ENCODE assay signal across 1 cellular context in genomic region chr9:71741841-71742648, GRCh38.
TF ChIP-seq lines count a peak whose summit lies in the region.

No MANE protein-coding gene starts in this region.

TF ChIP-seq in HepG2, 621 proteins besides CTCF, POLR2A, EP300 and RAD21 (continued from another document and continues in another):
- no peak for TF ChIP-seq MLXIP (CRISPR knock-in tag; IDR thresholded peaks at IDR 0.05; ENCODE audit: borderline replicate concordance)
- TF ChIP-seq, protein P1, sequence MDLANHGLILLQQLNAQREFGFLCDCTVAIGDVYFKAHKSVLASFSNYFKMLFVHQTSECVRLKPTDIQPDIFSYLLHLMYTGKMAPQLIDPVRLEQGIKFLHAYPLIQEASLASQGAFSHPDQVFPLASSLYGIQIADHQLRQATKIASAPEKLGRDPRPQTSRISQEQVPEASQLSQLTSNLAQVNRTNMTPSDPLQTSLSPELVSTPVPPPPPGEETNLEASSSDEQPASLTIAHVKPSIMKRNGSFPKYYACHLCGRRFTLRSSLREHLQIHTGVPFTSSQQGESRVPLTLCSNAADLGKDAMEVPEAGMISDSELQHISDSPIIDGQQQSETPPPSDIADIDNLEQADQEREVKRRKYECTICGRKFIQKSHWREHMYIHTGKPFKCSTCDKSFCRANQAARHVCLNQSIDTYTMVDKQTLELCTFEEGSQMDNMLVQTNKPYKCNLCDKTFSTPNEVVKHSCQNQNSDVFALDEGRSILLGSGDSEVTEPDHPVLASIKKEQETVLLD (CRISPR knock-in tag; IDR thresholded peaks at IDR 0.05; ENCODE audit: low read depth), result no peak
- no peak for TF ChIP-seq THYN1 (CRISPR knock-in tag; IDR thresholded peaks at IDR 0.05; ENCODE audit: borderline replicate concordance, low read depth)
- TF ChIP-seq, protein P2, sequence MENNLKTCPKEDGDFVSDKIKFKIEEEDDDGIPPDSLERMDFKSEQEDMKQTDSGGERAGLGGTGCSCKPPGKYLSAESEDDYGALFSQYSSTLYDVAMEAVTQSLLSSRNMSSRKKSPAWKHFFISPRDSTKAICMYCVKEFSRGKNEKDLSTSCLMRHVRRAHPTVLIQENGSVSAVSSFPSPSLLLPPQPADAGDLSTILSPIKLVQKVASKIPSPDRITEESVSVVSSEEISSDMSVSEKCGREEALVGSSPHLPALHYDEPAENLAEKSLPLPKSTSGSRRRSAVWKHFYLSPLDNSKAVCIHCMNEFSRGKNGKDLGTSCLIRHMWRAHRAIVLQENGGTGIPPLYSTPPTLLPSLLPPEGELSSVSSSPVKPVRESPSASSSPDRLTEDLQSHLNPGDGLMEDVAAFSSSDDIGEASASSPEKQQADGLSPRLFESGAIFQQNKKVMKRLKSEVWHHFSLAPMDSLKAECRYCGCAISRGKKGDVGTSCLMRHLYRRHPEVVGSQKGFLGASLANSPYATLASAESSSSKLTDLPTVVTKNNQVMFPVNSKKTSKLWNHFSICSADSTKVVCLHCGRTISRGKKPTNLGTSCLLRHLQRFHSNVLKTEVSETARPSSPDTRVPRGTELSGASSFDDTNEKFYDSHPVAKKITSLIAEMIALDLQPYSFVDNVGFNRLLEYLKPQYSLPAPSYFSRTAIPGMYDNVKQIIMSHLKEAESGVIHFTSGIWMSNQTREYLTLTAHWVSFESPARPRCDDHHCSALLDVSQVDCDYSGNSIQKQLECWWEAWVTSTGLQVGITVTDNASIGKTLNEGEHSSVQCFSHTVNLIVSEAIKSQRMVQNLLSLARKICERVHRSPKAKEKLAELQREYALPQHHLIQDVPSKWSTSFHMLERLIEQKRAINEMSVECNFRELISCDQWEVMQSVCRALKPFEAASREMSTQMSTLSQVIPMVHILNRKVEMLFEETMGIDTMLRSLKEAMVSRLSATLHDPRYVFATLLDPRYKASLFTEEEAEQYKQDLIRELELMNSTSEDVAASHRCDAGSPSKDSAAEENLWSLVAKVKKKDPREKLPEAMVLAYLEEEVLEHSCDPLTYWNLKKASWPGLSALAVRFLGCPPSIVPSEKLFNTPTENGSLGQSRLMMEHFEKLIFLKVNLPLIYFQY (CRISPR knock-in tag; IDR thresholded peaks at IDR 0.05; ENCODE audit: borderline replicate concordance), result no peak
- TF ChIP-seq ZFAT (CRISPR knock-in tag; conservative IDR thresholded peaks at IDR 0.05), result no peak
- no peak for TF ChIP-seq ZNF883 (CRISPR knock-in tag; IDR thresholded peaks at IDR 0.05; ENCODE audit: not compliant biosample characterization)
- TF ChIP-seq GLI4 (CRISPR knock-in tag; IDR thresholded peaks at IDR 0.05; ENCODE audit: borderline replicate concordance), result no peak
- TF ChIP-seq, protein P3, sequence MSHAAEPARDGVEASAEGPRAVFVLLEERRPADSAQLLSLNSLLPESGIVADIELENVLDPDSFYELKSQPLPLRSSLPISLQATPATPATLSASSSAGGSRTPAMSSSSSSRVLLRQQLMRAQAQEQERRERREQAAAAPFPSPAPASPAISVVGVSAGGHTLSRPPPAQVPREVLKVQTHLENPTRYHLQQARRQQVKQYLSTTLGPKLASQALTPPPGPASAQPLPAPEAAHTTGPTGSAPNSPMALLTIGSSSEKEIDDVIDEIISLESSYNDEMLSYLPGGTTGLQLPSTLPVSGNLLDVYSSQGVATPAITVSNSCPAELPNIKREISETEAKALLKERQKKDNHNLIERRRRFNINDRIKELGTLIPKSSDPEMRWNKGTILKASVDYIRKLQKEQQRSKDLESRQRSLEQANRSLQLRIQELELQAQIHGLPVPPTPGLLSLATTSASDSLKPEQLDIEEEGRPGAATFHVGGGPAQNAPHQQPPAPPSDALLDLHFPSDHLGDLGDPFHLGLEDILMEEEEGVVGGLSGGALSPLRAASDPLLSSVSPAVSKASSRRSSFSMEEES (CRISPR knock-in tag; IDR thresholded peaks at IDR 0.05), result peak; percentile 24; the same call in 1 of the 2 replicates
- no peak for TF ChIP-seq HOXA9 (CRISPR knock-in tag; IDR thresholded peaks at IDR 0.05; ENCODE audit: borderline replicate concordance)
- TF ChIP-seq ZNF580 (CRISPR knock-in tag; IDR thresholded peaks at IDR 0.05; ENCODE audit: borderline replicate concordance, low read depth), result no peak
- no peak for TF ChIP-seq MTF2 (CRISPR knock-in tag; IDR thresholded peaks at IDR 0.05; ENCODE audit: borderline replicate concordance)
- TF ChIP-seq NFIC (IDR thresholded peaks at IDR 0.05; ENCODE audit: low read length), result peak; percentile 90
- TF ChIP-seq ELF3 (CRISPR knock-in tag; IDR thresholded peaks at IDR 0.05), result peak; percentile 66
- TF ChIP-seq, protein P4, sequence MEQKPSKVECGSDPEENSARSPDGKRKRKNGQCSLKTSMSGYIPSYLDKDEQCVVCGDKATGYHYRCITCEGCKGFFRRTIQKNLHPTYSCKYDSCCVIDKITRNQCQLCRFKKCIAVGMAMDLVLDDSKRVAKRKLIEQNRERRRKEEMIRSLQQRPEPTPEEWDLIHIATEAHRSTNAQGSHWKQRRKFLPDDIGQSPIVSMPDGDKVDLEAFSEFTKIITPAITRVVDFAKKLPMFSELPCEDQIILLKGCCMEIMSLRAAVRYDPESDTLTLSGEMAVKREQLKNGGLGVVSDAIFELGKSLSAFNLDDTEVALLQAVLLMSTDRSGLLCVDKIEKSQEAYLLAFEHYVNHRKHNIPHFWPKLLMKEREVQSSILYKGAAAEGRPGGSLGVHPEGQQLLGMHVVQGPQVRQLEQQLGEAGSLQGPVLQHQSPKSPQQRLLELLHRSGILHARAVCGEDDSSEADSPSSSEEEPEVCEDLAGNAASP (CRISPR knock-in tag; IDR thresholded peaks at IDR 0.05; ENCODE audit: borderline replicate concordance), result no peak
- TF ChIP-seq NAIF1 (CRISPR knock-in tag; IDR thresholded peaks at IDR 0.05; ENCODE audit: borderline replicate concordance), result no peak
- TF ChIP-seq, protein P5, sequence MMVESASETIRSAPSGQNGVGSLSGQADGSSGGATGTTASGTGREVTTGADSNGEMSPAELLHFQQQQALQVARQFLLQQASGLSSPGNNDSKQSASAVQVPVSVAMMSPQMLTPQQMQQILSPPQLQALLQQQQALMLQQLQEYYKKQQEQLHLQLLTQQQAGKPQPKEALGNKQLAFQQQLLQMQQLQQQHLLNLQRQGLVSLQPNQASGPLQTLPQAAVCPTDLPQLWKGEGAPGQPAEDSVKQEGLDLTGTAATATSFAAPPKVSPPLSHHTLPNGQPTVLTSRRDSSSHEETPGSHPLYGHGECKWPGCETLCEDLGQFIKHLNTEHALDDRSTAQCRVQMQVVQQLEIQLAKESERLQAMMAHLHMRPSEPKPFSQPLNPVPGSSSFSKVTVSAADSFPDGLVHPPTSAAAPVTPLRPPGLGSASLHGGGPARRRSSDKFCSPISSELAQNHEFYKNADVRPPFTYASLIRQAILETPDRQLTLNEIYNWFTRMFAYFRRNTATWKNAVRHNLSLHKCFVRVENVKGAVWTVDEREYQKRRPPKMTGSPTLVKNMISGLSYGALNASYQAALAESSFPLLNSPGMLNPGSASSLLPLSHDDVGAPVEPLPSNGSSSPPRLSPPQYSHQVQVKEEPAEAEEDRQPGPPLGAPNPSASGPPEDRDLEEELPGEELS (CRISPR knock-in tag; IDR thresholded peaks at IDR 0.05), result peak; percentile 86
- TF ChIP-seq E2F2 (CRISPR knock-in tag; IDR thresholded peaks at IDR 0.05; ENCODE audit: borderline replicate concordance), result no peak
- no peak for TF ChIP-seq RBFOX2 (IDR thresholded peaks at IDR 0.05; ENCODE audit: low read depth, low read length)
- no peak for TF ChIP-seq ZBTB37 (CRISPR knock-in tag; IDR thresholded peaks at IDR 0.05)
- TF ChIP-seq, protein P6, sequence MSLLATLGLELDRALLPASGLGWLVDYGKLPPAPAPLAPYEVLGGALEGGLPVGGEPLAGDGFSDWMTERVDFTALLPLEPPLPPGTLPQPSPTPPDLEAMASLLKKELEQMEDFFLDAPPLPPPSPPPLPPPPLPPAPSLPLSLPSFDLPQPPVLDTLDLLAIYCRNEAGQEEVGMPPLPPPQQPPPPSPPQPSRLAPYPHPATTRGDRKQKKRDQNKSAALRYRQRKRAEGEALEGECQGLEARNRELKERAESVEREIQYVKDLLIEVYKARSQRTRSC (CRISPR knock-in tag; IDR thresholded peaks at IDR 0.05; ENCODE audit: low read depth), result no peak
- no peak for TF ChIP-seq RBM39 (IDR thresholded peaks at IDR 0.05; ENCODE audit: low read depth, low read length, poor library complexity, severe bottlenecking)
- TF ChIP-seq NCOA5 (CRISPR knock-in tag; IDR thresholded peaks at IDR 0.05), result no peak
- TF ChIP-seq ZNF496 (CRISPR knock-in tag; IDR thresholded peaks at IDR 0.05; ENCODE audit: insufficient replicate concordance), result no peak
- TF ChIP-seq HIC2 (CRISPR knock-in tag; IDR thresholded peaks at IDR 0.05; ENCODE audit: low read depth), result no peak
- TF ChIP-seq SRY (CRISPR knock-in tag; IDR thresholded peaks at IDR 0.05), result no peak
- no peak for TF ChIP-seq HMGA1 (CRISPR knock-in tag; conservative IDR thresholded peaks at IDR 0.05)
- no peak for TF ChIP-seq ZSCAN20 (CRISPR knock-in tag; IDR thresholded peaks at IDR 0.05; ENCODE audit: borderline replicate concordance)
- TF ChIP-seq ZSCAN9 (CRISPR knock-in tag; IDR thresholded peaks at IDR 0.05; ENCODE audit: borderline replicate concordance), result no peak
- TF ChIP-seq SNAPC2 (CRISPR knock-in tag; IDR thresholded peaks at IDR 0.05), result no peak; the same call in 1 of the 2 replicates
- no peak for TF ChIP-seq ZNF20 (CRISPR knock-in tag; IDR thresholded peaks at IDR 0.05)
- no peak for TF ChIP-seq NFE2 (CRISPR knock-in tag; IDR thresholded peaks at IDR 0.05)
- no peak for TF ChIP-seq GABPA (IDR thresholded peaks at IDR 0.05; ENCODE audit: low read depth, low read length)
- peak; percentile 19; the same call in 1 of the 2 replicates for TF ChIP-seq GABPA (CRISPR knock-in tag; IDR thresholded peaks at IDR 0.05; ENCODE audit: low read depth)
- no peak for TF ChIP-seq ARHGAP35 (CRISPR knock-in tag; IDR thresholded peaks at IDR 0.05; ENCODE audit: borderline replicate concordance)
- no peak for TF ChIP-seq ZNF337 (CRISPR knock-in tag; IDR thresholded peaks at IDR 0.05; ENCODE audit: borderline replicate concordance, low read depth)
- TF ChIP-seq KLF16 (CRISPR knock-in tag; IDR thresholded peaks at IDR 0.05), result no peak
- no peak for TF ChIP-seq TFDP1 (CRISPR knock-in tag; IDR thresholded peaks at IDR 0.05; ENCODE audit: borderline replicate concordance)
- TF ChIP-seq PRMT3 (CRISPR knock-in tag; IDR thresholded peaks at IDR 0.05; ENCODE audit: borderline replicate concordance, low read depth), result no peak
